Comparison of ENCODE assay signal across 13 cellular contexts in the genomic region with DNA sequence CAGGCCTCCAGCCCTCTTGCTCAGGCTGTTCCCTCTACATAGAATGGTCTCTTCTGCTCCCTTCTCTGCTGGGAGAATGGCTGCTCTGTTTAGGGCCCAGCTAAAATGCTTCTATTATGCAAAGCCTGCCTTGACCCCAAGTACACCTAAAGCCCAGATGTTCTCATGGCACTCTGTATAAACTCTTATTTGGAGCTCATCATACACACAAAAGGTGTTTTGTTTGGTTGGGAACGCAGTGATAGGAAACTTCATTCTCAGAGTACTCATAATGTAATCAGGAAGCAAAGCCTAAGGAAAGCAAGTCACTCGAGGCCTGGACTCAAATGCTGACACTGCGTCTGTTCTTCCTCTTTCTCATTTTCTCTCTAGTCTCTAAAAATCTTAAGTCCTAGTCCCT. TPM values are rescaled to one million over a fixed set of nuclear protein-coding genes. Genes with fewer than 3 reads are reported as not detected.
A peak's percentile ranks its signal among the peaks of the same experiment; 100 is the strongest.
DNase-seq lines count a peak whose midpoint lies in the region; ATAC-seq and TF ChIP-seq lines count a peak whose summit lies in the region.
"Had no signal": no experiment of that assay in that cellular context is flagged by ENCODE, and none has a peak within 500 bp of the region (broad histone marks: within the 10 kb centered on the region; RNA-seq: fewer than 3 reads in every experiment).

No MANE protein-coding gene starts in this region.

- ATAC-seq in CD4-positive, alpha-beta T cell (ENCODE audit: poor library complexity), result no peak
- no peak for ATAC-seq in activated naive CD8-positive, alpha-beta T cell treated with anti-CD3 and anti-CD28 coated beads, Interleukin-2, amount 50 U/mL, for 24 hours
- no peak for ATAC-seq in natural killer cell treated with Interleukin-12 subunit alpha and Interleukin-12 subunit beta and Interleukin-15 and Interleukin-18, amount 100 ng/mL, for 72 hours
- ATAC-seq in GM21447 (IDR thresholded peaks at IDR 0.05; ENCODE audit: unreplicated experiment), result no peak
- ATAC-seq: left lobe of liver had no signal

- DNase-seq in CD4-positive, alpha-beta T cell, result no peak
- DNase-seq in Kasumi-1 (lab: John Stamatoyannopoulos, UW), result peak; percentile 52 to 74
- DNase-seq in activated naive CD8-positive, alpha-beta T cell treated with anti-CD3 and anti-CD28 coated beads, Interleukin-2, amount 50 U/mL, for 24 hours, result no peak
- DNase-seq in natural killer cell treated with Interleukin-12 subunit alpha and Interleukin-12 subunit beta and Interleukin-15 and Interleukin-18, amount 100 ng/mL, for 72 hours (ENCODE audit: low spot score), result no peak
- no peak for DNase-seq in NCI-H748 (lab: John Stamatoyannopoulos, UW; ENCODE audit: unreplicated experiment)
- DNase-seq in amniotic stem cell (lab: John Stamatoyannopoulos, UW), result no peak
- no peak for DNase-seq in NCI-H1092 treated with DMSO at 0.1 percent for 48 hours (lab: John Stamatoyannopoulos, UW)
- DNase-seq: Calu3, glutamatergic neuron, GM23248, T-helper 9 cell had no signal

- intact Hi-C loops in CD4-positive, alpha-beta T cell (cut with DNase I, micrococcal nuclease), result loop anchor here in 1 of 2 experiments (10.0 kb wide), 2 partner anchors 287 to 337 kb away; partner anchors contain the start of gene WASHC3

- no peaks in the 10 kb centered on the region for H3K9me3 ChIP-seq in CD4-positive, alpha-beta T cell (ENCODE audit: control insufficient read depth, low read length)

- H3K4me1 Mint-ChIP-seq in CD4-positive, alpha-beta T cell (ENCODE audit: low read depth), result peaks cover 5% of the 10 kb centered on the region
- H3K4me1 Mint-ChIP-seq in activated naive CD8-positive, alpha-beta T cell treated with anti-CD3 and anti-CD28 coated beads, Interleukin-2, amount 50 U/mL, for 24 hours, result peaks cover 31% of the 10 kb centered on the region
- H3K4me1 Mint-ChIP-seq in natural killer cell treated with Interleukin-12 subunit alpha and Interleukin-12 subunit beta and Interleukin-15 and Interleukin-18, amount 100 ng/mL, for 72 hours (ENCODE audit: low read depth in 2 of 2), result peaks cover 47 to 52% of the 10 kb centered on the region in 2 donors

- CTCF ChIA-PET in CD4-positive, alpha-beta T cell (lab: Charles Lee), result interaction anchor here (1.0 to 2.7 kb wide), 4 partner anchors 50 to 62 kb away, joined by 3 to 9 read pairs (median 4); partner anchors contain the start of gene GNPTAB

- H3K27ac Mint-ChIP-seq in CD4-positive, alpha-beta T cell, result peak overlapping the region; percentile 25
- H3K27ac Mint-ChIP-seq in activated naive CD8-positive, alpha-beta T cell treated with anti-CD3 and anti-CD28 coated beads, Interleukin-2, amount 50 U/mL, for 24 hours, result peak overlapping the region; percentile 23
- H3K27ac Mint-ChIP-seq in natural killer cell treated with Interleukin-12 subunit alpha and Interleukin-12 subunit beta and Interleukin-15 and Interleukin-18, amount 100 ng/mL, for 72 hours, result peak overlapping the region; percentile 72 to 77

- no peak overlapping the region for H3K4me3 Mint-ChIP-seq in CD4-positive, alpha-beta T cell
- H3K4me3 Mint-ChIP-seq in activated naive CD8-positive, alpha-beta T cell treated with anti-CD3 and anti-CD28 coated beads, Interleukin-2, amount 50 U/mL, for 24 hours, result no peak overlapping the region
- H3K4me3 Mint-ChIP-seq in natural killer cell treated with Interleukin-12 subunit alpha and Interleukin-12 subunit beta and Interleukin-15 and Interleukin-18, amount 100 ng/mL, for 72 hours, result no peak overlapping the region

- H3K27me3 Mint-ChIP-seq in CD4-positive, alpha-beta T cell, result no peaks in the 10 kb centered on the region
- H3K27me3 Mint-ChIP-seq in activated naive CD8-positive, alpha-beta T cell treated with anti-CD3 and anti-CD28 coated beads, Interleukin-2, amount 50 U/mL, for 24 hours, result no peaks in the 10 kb centered on the region
- H3K27me3 Mint-ChIP-seq in natural killer cell treated with Interleukin-12 subunit alpha and Interleukin-12 subunit beta and Interleukin-15 and Interleukin-18, amount 100 ng/mL, for 72 hours, result no peaks in the 10 kb centered on the region

- H3K27ac ChIP-seq in CD4-positive, alpha-beta T cell (ENCODE audit: low read depth, low read length), result no peak overlapping the region
- H3K27ac ChIP-seq: GM23248 had no signal

- H3K36me3 Mint-ChIP-seq in CD4-positive, alpha-beta T cell (ENCODE audit: low read depth), result peaks cover 61% of the 10 kb centered on the region
- peaks cover 21% of the 10 kb centered on the region for H3K36me3 Mint-ChIP-seq in activated naive CD8-positive, alpha-beta T cell treated with anti-CD3 and anti-CD28 coated beads, Interleukin-2, amount 50 U/mL, for 24 hours (ENCODE audit: low read depth)
- H3K36me3 Mint-ChIP-seq in natural killer cell treated with Interleukin-12 subunit alpha and Interleukin-12 subunit beta and Interleukin-15 and Interleukin-18, amount 100 ng/mL, for 72 hours, result peaks cover 20% of the 10 kb centered on the region

- TF ChIP-seq CTCF in CD4-positive, alpha-beta T cell (IDR thresholded peaks at IDR 0.05), result no peak

- no peaks in the 10 kb centered on the region for H3K27me3 ChIP-seq in CD4-positive, alpha-beta T cell (ENCODE audit: control insufficient read depth, insufficient read depth, low read length)

- H3K9me3 Mint-ChIP-seq in CD4-positive, alpha-beta T cell, result no peaks in the 10 kb centered on the region
- H3K9me3 Mint-ChIP-seq in activated naive CD8-positive, alpha-beta T cell treated with anti-CD3 and anti-CD28 coated beads, Interleukin-2, amount 50 U/mL, for 24 hours, result no peaks in the 10 kb centered on the region
- no peaks in the 10 kb centered on the region for H3K9me3 Mint-ChIP-seq in natural killer cell treated with Interleukin-12 subunit alpha and Interleukin-12 subunit beta and Interleukin-15 and Interleukin-18, amount 100 ng/mL, for 72 hours

- POLR2A ChIA-PET in CD4-positive, alpha-beta T cell (lab: Charles Lee), result interaction anchor here (2.2 kb wide), 1 partner anchor 53 kb away, joined by 9 read pairs; the partner anchor contains the start of gene GNPTAB

RNA-seq across cellular contexts. Expression of gene SYCP3, which starts 38.2 kb away (rescaled TPM):
- under 1 TPM; 0.22 to 0.34 TPM for total RNA-seq in CD4-positive, alpha-beta T cell
- total RNA-seq in natural killer cell treated with Interleukin-12 subunit alpha and Interleukin-12 subunit beta and Interleukin-15 and Interleukin-18, amount 100 ng/mL, for 72 hours, result 1 to 10 TPM; 2.4 to 2.9 TPM
- total RNA-seq: GM23248, left lobe of liver had no signal

RNA-seq across cellular contexts. Expression of gene GNPTAB, which starts 53.3 kb away (rescaled TPM):
- total RNA-seq in CD4-positive, alpha-beta T cell, result 10 to 100 TPM; 38.2 to 43.8 TPM
- 100 to 1,000 TPM; 139 to 186 TPM for total RNA-seq in natural killer cell treated with Interleukin-12 subunit alpha and Interleukin-12 subunit beta and Interleukin-15 and Interleukin-18, amount 100 ng/mL, for 72 hours

Comparison
In these comparisons a context has a peak if more than half of its experiments do, and no peak if none do; other contexts are left out.
1. DNase-seq: peak in Kasumi-1 (2 of 2); none in CD4-positive, alpha-beta T cell (0 of 10), activated naive CD8-positive, alpha-beta T cell treated with anti-CD3 and anti-CD28 coated beads, Interleukin-2, amount 50 U/mL, for 24 hours (single experiment), natural killer cell treated with Interleukin-12 subunit alpha and Interleukin-12 subunit beta and Interleukin-15 and Interleukin-18, amount 100 ng/mL, for 72 hours (single experiment), NCI-H748 (single experiment), amniotic stem cell (single experiment) and NCI-H1092 treated with DMSO at 0.1 percent for 48 hours (single experiment).
2. H3K27ac Mint-ChIP-seq: peak in every context shown above with its lines; median percentile 74 in natural killer cell treated with Interleukin-12 subunit alpha and Interleukin-12 subunit beta and Interleukin-15 and Interleukin-18, amount 100 ng/mL, for 72 hours; 25 in CD4-positive, alpha-beta T cell; 23 in activated naive CD8-positive, alpha-beta T cell treated with anti-CD3 and anti-CD28 coated beads, Interleukin-2, amount 50 U/mL, for 24 hours.